ENCODE assay signal across 11 cellular contexts in genomic region chr5:67089200-67089725, GRCh38.
DNase-seq lines count a peak whose midpoint lies in the region; ATAC-seq and TF ChIP-seq lines count a peak whose summit lies in the region.
"Had no signal": no experiment of that assay in that cellular context is flagged by ENCODE, and none has a peak within 500 bp of the region (broad histone marks: within the 10 kb centered on the region; RNA-seq: fewer than 3 reads in every experiment).

No MANE protein-coding gene starts in this region.

- peak overlapping the region; percentile 46 for H3K27ac ChIP-seq in mammary epithelial cell (ENCODE audit: insufficient read depth, low read depth, low read length)

- no peaks in the 10 kb centered on the region for H4K20me1 ChIP-seq in mammary epithelial cell (ENCODE audit: insufficient read depth, low read length)

- no peaks in the 10 kb centered on the region for H3K9me3 Mint-ChIP-seq in naive thymus-derived CD8-positive, alpha-beta T cell
- H3K9me3 Mint-ChIP-seq: CD4-positive, alpha-beta T cell had no signal

- no TSS peak for BruUV-seq in mammary epithelial cell (replicated peaks; lab: Mats Ljungman, UMichigan)

- H3K27me3 Mint-ChIP-seq in naive thymus-derived CD8-positive, alpha-beta T cell: no peaks in the 10 kb centered on the region
- H3K27me3 Mint-ChIP-seq: CD4-positive, alpha-beta T cell had no signal

- ATAC-seq in GM21717 (IDR thresholded peaks at IDR 0.05; ENCODE audit: unreplicated experiment) (no peak), HG02938 (IDR thresholded peaks at IDR 0.05; ENCODE audit: unreplicated experiment) (no peak), GM19467 (IDR thresholded peaks at IDR 0.05; ENCODE audit: unreplicated experiment) (no peak)
- ATAC-seq in naive thymus-derived CD8-positive, alpha-beta T cell: no peak
- ATAC-seq: left colon had no signal

- in situ Hi-C loops in mammary epithelial cell (cut with MboI; ENCODE audit: low sequenced_read_pairs in 2 of 2): no loop called here

- intact Hi-C loops in mammary epithelial cell (cut with micrococcal nuclease): no loop called here

- DNase-seq in AG10803 (ENCODE audit: low read depth): peak; percentile 36
- DNase-seq in HCEC 1CT: peak; percentile 72
- DNase-seq in mammary epithelial cell: peak; percentile 69
- DNase-seq in kidney tubule cell (ENCODE audit: low spot score): peak; percentile 19
- DNase-seq in naive thymus-derived CD8-positive, alpha-beta T cell: no peak
- DNase-seq: CD4-positive, alpha-beta T cell; left colon; trophoblast cell had no signal

- peaks cover 0 to 19% (median 4%) of the 10 kb centered on the region in 3 donors for H3K36me3 Mint-ChIP-seq in naive thymus-derived CD8-positive, alpha-beta T cell

- POLR2A ChIA-PET in naive thymus-derived CD8-positive, alpha-beta T cell (lab: Charles Lee): no interaction called here

- H3K79me2 ChIP-seq in mammary epithelial cell (ENCODE audit: insufficient read depth, low read length): peaks cover 90% of the 10 kb centered on the region

- H3K4me3 ChIP-seq in AG10803 (ENCODE audit: low read length) (no peak overlapping the region), mammary epithelial cell (replicated peaks in 1 of 3; ENCODE audit: insufficient read depth in 1 of 3, low read depth in 2 of 3, low read length in 3 of 3) (no peak overlapping the region)

- peak overlapping the region; percentile 10 for H3K4me2 ChIP-seq in mammary epithelial cell (ENCODE audit: insufficient read depth, low read depth, low read length)

- peaks cover 29% of the 10 kb centered on the region for H3K4me1 ChIP-seq in mammary epithelial cell (ENCODE audit: insufficient read depth, low read length)

- H2AFZ ChIP-seq in mammary epithelial cell (ENCODE audit: low read depth, low read length): no peak overlapping the region

- H3K36me3 ChIP-seq in mammary epithelial cell (ENCODE audit: insufficient read depth, low read length): peaks cover 12% of the 10 kb centered on the region

- CTCF ChIA-PET in mammary epithelial cell (lab: Charles Lee; ENCODE audit: low non-redundant PET): no interaction called here

- dilution Hi-C loops in mammary epithelial cell (cut with HindIII; ENCODE audit: low sequenced_read_pairs): loop anchor here (5.0 kb wide), 1 partner anchor 72 kb away; no protein-coding TSS in a partner anchor

- TF ChIP-seq CTCF in AG10803 (conservative IDR thresholded peaks at IDR 0.05; ENCODE audit: low read length) (no peak), mammary epithelial cell (conservative IDR thresholded peaks at IDR 0.05 in 1 of 2, IDR thresholded peaks at IDR 0.05 in 1 of 2; ENCODE audit: extremely low read depth in 1 of 2, insufficient read depth in 1 of 2, low read depth in 1 of 2, low read length in 2 of 2) (no peak)

- 37% methylated on average over 4 of the region's 4 CpGs for WGBS in mammary epithelial cell (ENCODE audit: low coverage, missing lambda C conversion rate)

- no peaks in the 10 kb centered on the region for H3K27me3 ChIP-seq in mammary epithelial cell (ENCODE audit: insufficient read depth, low read length)

- H3K9me3 ChIP-seq in mammary epithelial cell (replicated peaks; ENCODE audit: insufficient read depth, low read length): no peaks in the 10 kb centered on the region

- no peak overlapping the region for H3K27ac Mint-ChIP-seq in naive thymus-derived CD8-positive, alpha-beta T cell
- H3K27ac Mint-ChIP-seq: CD4-positive, alpha-beta T cell had no signal

- no peak overlapping the region for H3K9ac ChIP-seq in mammary epithelial cell (ENCODE audit: insufficient read depth, low read length)

- peaks cover 0 to 2% (median 0%) of the 10 kb centered on the region in 4 donors for H3K4me1 Mint-ChIP-seq in naive thymus-derived CD8-positive, alpha-beta T cell

- H3K4me3 Mint-ChIP-seq in naive thymus-derived CD8-positive, alpha-beta T cell: no peak overlapping the region
- H3K4me3 Mint-ChIP-seq: CD4-positive, alpha-beta T cell had no signal

Comparison
In these comparisons a context has a peak if more than half of its experiments do, and no peak if none do; other contexts are left out.
1. DNase-seq: peak in AG10803 (single experiment), HCEC 1CT (single experiment), mammary epithelial cell (single experiment) and kidney tubule cell (single experiment); none in naive thymus-derived CD8-positive, alpha-beta T cell (0 of 10).